Comparison of ENCODE assay signal across 19 cellular contexts in the genomic region with DNA sequence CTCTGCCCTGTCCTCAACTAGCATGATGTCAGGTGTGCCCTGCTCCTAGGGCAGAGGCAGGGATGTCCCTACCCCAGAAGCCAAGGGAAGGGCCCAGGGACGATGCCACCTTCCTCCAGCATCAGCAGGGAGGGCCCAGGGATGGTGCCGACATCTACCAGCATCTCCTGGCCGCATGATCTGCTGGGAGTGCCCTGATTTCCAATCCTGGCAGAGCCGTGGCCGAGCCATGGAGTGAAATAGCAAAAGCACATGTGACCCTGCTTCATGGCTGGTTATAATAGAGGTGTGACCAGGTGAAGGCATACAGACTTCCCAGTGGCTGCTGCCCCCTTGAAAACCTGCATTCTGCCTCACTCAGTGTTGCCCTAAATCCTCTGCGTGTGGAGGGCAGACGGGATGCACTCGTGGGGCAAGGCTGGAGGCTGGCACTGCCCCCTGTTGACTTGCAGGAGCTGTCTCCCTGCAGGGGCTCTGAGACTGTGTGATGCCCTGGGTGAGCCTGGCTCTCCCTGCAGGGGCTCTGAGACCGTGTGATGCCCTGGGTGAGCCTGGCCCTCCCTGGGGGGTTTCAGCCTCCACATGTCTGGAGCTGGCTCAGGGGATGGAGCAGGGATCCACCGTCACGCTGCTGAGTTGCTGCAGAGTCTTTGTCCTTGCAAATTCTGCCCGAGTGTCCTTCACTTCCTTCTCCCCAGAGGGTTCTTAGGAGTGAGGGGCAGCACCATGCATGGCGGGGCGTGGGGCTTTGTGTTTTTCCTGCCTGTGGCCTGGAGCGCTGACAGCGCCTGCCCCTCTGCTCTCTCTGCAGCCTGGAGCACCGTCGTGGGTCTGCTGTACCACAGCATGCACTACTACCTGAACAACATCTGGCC. TPM values are rescaled to one million over a fixed set of nuclear protein-coding genes. Genes with fewer than 3 reads are reported as not detected.
DNase-seq lines count a peak whose midpoint lies in the region; FAIRE-seq and TF ChIP-seq lines count a peak whose summit lies in the region.
"Had no signal": no experiment of that assay in that cellular context is flagged by ENCODE, and none has a peak within 500 bp of the region (broad histone marks: within the 10 kb centered on the region; RNA-seq: fewer than 3 reads in every experiment).

No MANE protein-coding gene starts in this region.

- WGBS in H1 (ENCODE audit: extremely low coverage in 1 of 2, insufficient coverage in 1 of 2, insufficient read length in 1 of 2, insufficient replicate concordance in 2 of 2, low coverage in 1 of 2, low lambda C conversion rate in 2 of 2, missing lambda C conversion rate in 1 of 2), 2 experiments, result 90% methylated on average over 15 of the region's 18 CpGs; no CpG with 5 or more reads in 1 of the 2 experiments

- H3K4me1 Mint-ChIP-seq in CD14-positive monocyte, result peaks cover 3% of the 10 kb centered on the region

- intact Hi-C loops in CD14-positive monocyte (cut with micrococcal nuclease), result no loop called here

- H3K4me2 ChIP-seq in BLaER1, result peak overlapping the region; percentile 99
- no peak overlapping the region for H3K4me2 ChIP-seq in OCI-LY1 (ENCODE audit: low read length)
- no peak overlapping the region for H3K4me2 ChIP-seq in H1 (ENCODE audit: insufficient read depth in 1 of 2, low read depth in 2 of 2, low read length in 2 of 2)

- H2BK12ac ChIP-seq in H1 (ENCODE audit: low read depth, low read length), result no peak overlapping the region

- no peaks in the 10 kb centered on the region for H3K9me2 ChIP-seq in OCI-LY1 (ENCODE audit: low read depth, low read length)

- no peak overlapping the region for H2AK5ac ChIP-seq in H1 (ENCODE audit: low read depth, low read length)

- H3K27me3 ChIP-seq in BLaER1 (no peaks in the 10 kb centered on the region), OCI-LY1 (ENCODE audit: insufficient read depth, low read length) (peaks cover 4% of the 10 kb centered on the region; the same call in 1 of the 2 replicates), H1 (replicated peaks in 1 of 4; ENCODE audit: control insufficient read depth in 3 of 4, extremely low read depth in 1 of 4, insufficient read depth in 3 of 4, low read length in 3 of 4) (no peaks in the 10 kb centered on the region)
- H3K27me3 ChIP-seq: Peyer's patch had no signal

- TF ChIP-seq RAD21 in H1 (IDR thresholded peaks at IDR 0.05 in 1 of 2, conservative IDR thresholded peaks at IDR 0.05 in 1 of 2; ENCODE audit: low read depth in 2 of 2, low read length in 2 of 2), result no peak

- H3K79me2 ChIP-seq in OCI-LY1 (ENCODE audit: insufficient read depth, low read length) (no peaks in the 10 kb centered on the region), H1 (ENCODE audit: control insufficient read depth in 1 of 2, insufficient read depth in 2 of 2, low read length in 2 of 2) (no peaks in the 10 kb centered on the region)

- H3K27ac ChIP-seq in BLaER1 (peak overlapping the region; percentile 98; the same call in 1 of the 2 replicates), OCI-LY1 (ENCODE audit: low read depth, low read length, poor library complexity, severe bottlenecking) (no peak overlapping the region), H1 (ENCODE audit: low read depth, low read length) (no peak overlapping the region)
- H3K27ac ChIP-seq: C4-2B had no signal

- H3K9me3 ChIP-seq in BLaER1 (no peaks in the 10 kb centered on the region), OCI-LY1 (ENCODE audit: low read length) (no peaks in the 10 kb centered on the region), H1 (ENCODE audit: insufficient read depth in 2 of 2, low read depth in 1 of 2, low read length in 1 of 2) (no peaks in the 10 kb centered on the region)
- H3K9me3 ChIP-seq: Peyer's patch had no signal

- no peak overlapping the region for H3K4ac ChIP-seq in H1 (replicated peaks; ENCODE audit: insufficient read length, low read depth, low read length)

- H2BK5ac ChIP-seq in H1 (ENCODE audit: low read depth, low read length), result peak overlapping the region; percentile 21; the same call in 1 of the 2 replicates

- no peaks in the 10 kb centered on the region for H3K79me1 ChIP-seq in H1 (ENCODE audit: low read depth, low read length)

- no peak overlapping the region; the same call in 1 of the 2 replicates for H4K8ac ChIP-seq in H1 (ENCODE audit: extremely low read depth, insufficient read depth, low read length)

- no peak for TF ChIP-seq EP300 in H1 (IDR thresholded peaks at IDR 0.05; ENCODE audit: borderline replicate concordance in 1 of 2, low read depth in 2 of 2, low read length in 2 of 2)

- peaks cover 15 to 23% of the 10 kb centered on the region in 2 donors for H3K36me3 Mint-ChIP-seq in CD14-positive monocyte

- no peak overlapping the region for H3K14ac ChIP-seq in H1 (ENCODE audit: insufficient read length)

- H3F3A ChIP-seq in OCI-LY1 (ENCODE audit: insufficient read depth, low read length), result no peaks in the 10 kb centered on the region

- no peak overlapping the region for H2BK20ac ChIP-seq in H1 (ENCODE audit: low read length)

- H3K4me3 Mint-ChIP-seq in CD14-positive monocyte, result peak overlapping the region in 1 of 2 donors; percentile 7
- H3K4me3 Mint-ChIP-seq: T-helper 2 cell treated with Interferon-gamma antibody and Interleukin-4, amounts not matched to agents 5 μg/mL and 100 μg/mL, for 36 hours had no signal

- no peak for TF ChIP-seq POLR2A in H1 (IDR thresholded peaks at IDR 0.05; ENCODE audit: control extremely low read depth in 1 of 2, low read depth in 2 of 2, low read length in 2 of 2)

- H3K4me1 ChIP-seq in BLaER1, result peaks cover 99% of the 10 kb centered on the region
- H3K4me1 ChIP-seq in OCI-LY1 (ENCODE audit: insufficient read depth, low read length, severe bottlenecking), result no peaks in the 10 kb centered on the region
- H3K4me1 ChIP-seq in H1 (replicated peaks in 1 of 4; ENCODE audit: control insufficient read depth in 3 of 4, insufficient read depth in 4 of 4, low read length in 3 of 4), result peaks cover 0 to 2% (median 0%) of the 10 kb centered on the region in 4 experiments; a peak in 1 of 7 replicates
- H3K4me1 ChIP-seq: Peyer's patch had no signal

- peaks cover 0 to 4% (median 3%) of the 10 kb centered on the region in 7 donors for H3K9me3 Mint-ChIP-seq in CD14-positive monocyte
- H3K9me3 Mint-ChIP-seq: T-helper 2 cell treated with Interferon-gamma antibody and Interleukin-4, amounts not matched to agents 5 μg/mL and 100 μg/mL, for 36 hours had no signal

- H3K23me2 ChIP-seq in H1 (ENCODE audit: low read depth, low read length), result no peaks in the 10 kb centered on the region

- peaks cover 24% of the 10 kb centered on the region; the same call in 1 of the 2 replicates for H3K36me3 ChIP-seq in BLaER1
- no peaks in the 10 kb centered on the region for H3K36me3 ChIP-seq in OCI-LY1 (ENCODE audit: insufficient read depth, low read length)
- no peaks in the 10 kb centered on the region for H3K36me3 ChIP-seq in H1 (ENCODE audit: control insufficient read depth in 2 of 4, insufficient read depth in 4 of 4, low read length in 3 of 4)
- H3K36me3 ChIP-seq: Peyer's patch had no signal

- no peak overlapping the region for H2BK120ac ChIP-seq in H1 (replicated peaks; ENCODE audit: low read depth, low read length)

- H3K27ac Mint-ChIP-seq in CD14-positive monocyte, result no peak overlapping the region
- H3K27ac Mint-ChIP-seq: T-helper 2 cell treated with Interferon-gamma antibody and Interleukin-4, amounts not matched to agents 5 μg/mL and 100 μg/mL, for 36 hours had no signal

- no peak for FAIRE-seq in H1 (lab: Jason Lieb, UNC)
- FAIRE-seq: H54 had no signal

- no peak for DNase-seq in GM12864 (ENCODE audit: low read depth)
- no peak for DNase-seq in H1 (ENCODE audit: low read depth in 1 of 2, low spot score in 2 of 2)
- DNase-seq in NCI-H2227 (lab: John Stamatoyannopoulos, UW; ENCODE audit: unreplicated experiment), result no peak
- no peak for DNase-seq in NCI-H446 treated with DMSO at 0.1 percent for 48 hours (lab: John Stamatoyannopoulos, UW)
- DNase-seq in CD14-positive monocyte (ENCODE audit: low spot score), result no peak
- DNase-seq in GM19240 (ENCODE audit: insufficient read length, low spot score), result no peak
- DNase-seq: COR-L47; IMR-90; NCI-H146; NCI-H2081 treated with DMSO at 0.1 percent for 48 hours; NCI-H2227 treated with DMSO at 0.1 percent for 48 hours; NCI-H526 treated with DMSO at 0.1 percent for 48 hours; NK-92 treated with Interleukin-12 subunit alpha and Interleukin-12 subunit beta, amount 100 ng/mL, for 24 hours; Peyer's patch had no signal

- TF ChIP-seq CTCF in GM12864 (IDR thresholded peaks at IDR 0.05; ENCODE audit: low read depth, low read length, missing control alignments), result peak; percentile 19
- TF ChIP-seq CTCF in OCI-LY1 (IDR thresholded peaks at IDR 0.05; ENCODE audit: low read length), result peak; percentile 36; the same call in 1 of the 2 replicates
- TF ChIP-seq CTCF in H1 (IDR thresholded peaks at IDR 0.05; ENCODE audit: control extremely low read depth in 1 of 3, insufficient read depth in 1 of 3, low read depth in 1 of 3, low read length in 3 of 3), result no peak
- no peak for TF ChIP-seq CTCF in CD14-positive monocyte (IDR thresholded peaks at IDR 0.05)

- peaks cover 4 to 27% (median 21%) of the 10 kb centered on the region in 3 donors for H3K27me3 Mint-ChIP-seq in CD14-positive monocyte (ENCODE audit: low read depth in 3 of 3)

- H3K56ac ChIP-seq in H1 (replicated peaks; ENCODE audit: insufficient read length, low read depth, low read length), result no peak overlapping the region

- no peak overlapping the region for H2BK15ac ChIP-seq in H1 (ENCODE audit: low read length)

- no peak overlapping the region for H3K23ac ChIP-seq in H1 (ENCODE audit: insufficient read length)

- POLR2A ChIA-PET in H1 (lab: Charles Lee; ENCODE audit: partially characterized antibody), result no interaction called here

- H3K9ac ChIP-seq in BLaER1 (peak overlapping the region; percentile 13; the same call in 1 of the 2 replicates), OCI-LY1 (ENCODE audit: low read length) (no peak overlapping the region), H1 (replicated peaks in 1 of 4; ENCODE audit: extremely low read depth in 1 of 4, low read depth in 3 of 4, low read length in 3 of 4) (no peak overlapping the region)

- H4K91ac ChIP-seq in H1 (replicated peaks; ENCODE audit: insufficient read length, low read length), result no peak overlapping the region

- no peak overlapping the region for H4K5ac ChIP-seq in H1 (ENCODE audit: insufficient read length, low read depth, low read length)

- H3K4me3 ChIP-seq in BLaER1, result peak overlapping the region; percentile 65
- H3K4me3 ChIP-seq in GM12864 (ENCODE audit: low read depth, low read length), result no peak overlapping the region
- H3K4me3 ChIP-seq in OCI-LY1 (ENCODE audit: low read depth, low read length, poor library complexity, severe bottlenecking), result no peak overlapping the region
- H3K4me3 ChIP-seq in H1 (ENCODE audit: extremely low read depth in 1 of 4, insufficient read depth in 2 of 4, low read depth in 3 of 4, low read length in 4 of 4), result no peak overlapping the region
- H3K4me3 ChIP-seq: Peyer's patch had no signal

- CTCF ChIA-PET in H1 (lab: Charles Lee; ENCODE audit: partially characterized antibody), result no interaction called here

- H3K18ac ChIP-seq in H1 (ENCODE audit: extremely low read depth, low read length), result no peak overlapping the region

- no peak overlapping the region for H2AFZ ChIP-seq in OCI-LY1 (ENCODE audit: low read length)
- H2AFZ ChIP-seq in H1 (ENCODE audit: low read length), result no peak overlapping the region

- no peaks in the 10 kb centered on the region for H4K20me1 ChIP-seq in BLaER1
- H4K20me1 ChIP-seq in OCI-LY1 (ENCODE audit: insufficient read depth, low read length), result no peaks in the 10 kb centered on the region
- no peaks in the 10 kb centered on the region for H4K20me1 ChIP-seq in H1 (replicated peaks in 1 of 2; ENCODE audit: control insufficient read depth in 1 of 2, insufficient read depth in 2 of 2, low read length in 2 of 2)

RNA-seq across cellular contexts. Expression of a gene that starts 51.7 kb away (rescaled TPM):
- total RNA-seq in H1 (2021; fragmentation: NEBNext Ultra II Directional; extraction: Animal tissue kit (Norgen Biotek cat#: 25700)), result 0.48 and 1.3 TPM in 2 replicates
- polyA plus RNA-seq in H1 (2011; rRNA removed), result 0.36 and 1.1 TPM in 2 replicates
- polyA plus RNA-seq in H1 (2011; cell fraction: cytosol; rRNA removed), result 0.47 TPM
- 2.0 TPM for polyA plus RNA-seq in H1 (2011; cell fraction: nucleus; rRNA removed)
- 0.20 to 0.96 TPM (median 0.35 TPM) in 4 replicates for polyA plus RNA-seq in H1 (2012, experiment 1 of 2)
- polyA plus RNA-seq in H1 (2012, experiment 2 of 2), result 0.12 TPM
- 0.34 TPM for polyA plus RNA-seq in H1 (2013, experiment 1 of 2)
- polyA plus RNA-seq in H1 (2013, experiment 2 of 2), result 0.39 TPM
- 1.6 and 1.8 TPM in 2 replicates for polyA minus RNA-seq in H1 (2011; rRNA and poly(A)+ RNA removed)
- 1.2 TPM for polyA minus RNA-seq in H1 (2011; cell fraction: cytosol; rRNA and poly(A)+ RNA removed)
- 3.6 TPM for polyA minus RNA-seq in H1 (2011; cell fraction: nucleus; rRNA and poly(A)+ RNA removed)
- 1 to 10 TPM; 4.7 to 4.9 TPM for polyA plus RNA-seq in CD14-positive monocyte
- total RNA-seq: IMR-90 had no signal
- polyA plus RNA-seq: IMR-90 had no signal

Comparison
In these comparisons a context has a peak if more than half of its experiments do, and no peak if none do; other contexts are left out.
1. CTCF ChIP-seq: peak in GM12864 (single experiment) and OCI-LY1 (single experiment); none in H1 (0 of 3) and CD14-positive monocyte (single experiment).